Comparison of ENCODE assay signal across 24 cellular contexts in the genomic region with DNA sequence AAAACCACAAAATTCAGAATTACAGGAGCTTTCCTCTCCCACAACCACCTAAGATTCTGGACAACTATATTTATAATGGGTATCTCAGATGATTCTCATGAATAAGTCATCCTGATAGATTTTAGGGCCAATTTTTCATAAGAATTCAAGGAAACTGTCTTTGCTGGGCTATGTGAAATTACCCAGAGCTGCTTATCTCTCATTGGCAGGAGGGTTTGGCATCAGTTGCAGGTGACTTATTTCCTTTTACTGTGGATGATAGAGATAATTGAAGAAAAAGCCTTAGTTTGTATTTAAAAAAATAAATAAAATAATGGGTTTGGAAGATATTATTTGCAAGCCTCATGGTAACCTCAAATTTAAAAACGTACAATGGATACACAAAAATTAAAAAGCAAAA.
"Had no signal": no experiment of that assay in that cellular context is flagged by ENCODE, and none has a peak within 500 bp of the region (broad histone marks: within the 10 kb centered on the region; RNA-seq: fewer than 3 reads in every experiment).

No MANE protein-coding gene starts in this region.

- H3K36me3 ChIP-seq: left ventricle myocardium inferior, ovary, right atrium auricular region, right lobe of liver, stomach, thoracic aorta, tibial artery, upper lobe of right lung had no signal

- H3K4me3 ChIP-seq: left ventricle myocardium inferior, lung, ovary, right atrium auricular region, right lobe of liver, smooth muscle cell, stomach, thoracic aorta, tibial artery, upper lobe of right lung had no signal

- FAIRE-seq: urothelium cell line had no signal

- H3K4me1 Mint-ChIP-seq: mesothelial cell of epicardium; stimulated activated memory B cell treated with anti-CD40 and anti-IgM and Interleukin-4, amounts not matched to agents 10 μg/mL and 1 μg/mL and 100 μg/mL, for 72 hours had no signal

- H3K27me3 Mint-ChIP-seq: progenitor cell of endocrine pancreas; stimulated activated memory B cell treated with anti-CD40 and anti-IgM and Interleukin-4, amounts not matched to agents 10 μg/mL and 1 μg/mL and 100 μg/mL, for 72 hours had no signal

- H3K9me3 ChIP-seq: ovary, right atrium auricular region, right lobe of liver, stomach, upper lobe of right lung had no signal

- H3K9me3 Mint-ChIP-seq: natural killer cell treated with Interleukin-12 subunit alpha and Interleukin-12 subunit beta and Interleukin-15 and Interleukin-18, amount 100 ng/mL, for 72 hours had no signal

- ATAC-seq: natural killer cell treated with Interleukin-12 subunit alpha and Interleukin-12 subunit beta and Interleukin-15 and Interleukin-18, amount 100 ng/mL, for 72 hours; right lobe of liver; stimulated activated memory B cell treated with anti-CD40 and anti-IgM and Interleukin-4, amounts not matched to agents 10 μg/mL and 1 μg/mL and 100 μg/mL, for 72 hours; stimulated activated naive CD8-positive, alpha-beta T cell treated with anti-CD3 and anti-CD28 coated beads, Interleukin-15, Interleukin-2, amounts not matched to agents 100 U/mL and 50 U/mL, for 24 hours; upper lobe of right lung had no signal

- H3K27ac ChIP-seq: left ventricle myocardium inferior, ovary, right atrium auricular region, right lobe of liver, stomach, thoracic aorta, tibial artery, upper lobe of right lung had no signal

- H3K4me1 ChIP-seq: left ventricle myocardium inferior, right atrium auricular region, right lobe of liver, stomach, tibial artery, upper lobe of right lung had no signal

- H3K36me3 Mint-ChIP-seq: naive B cell; natural killer cell treated with Interleukin-12 subunit alpha and Interleukin-12 subunit beta and Interleukin-15 and Interleukin-18, amount 100 ng/mL, for 72 hours had no signal

- H3K27ac Mint-ChIP-seq: mesothelial cell of epicardium; naive B cell; natural killer cell treated with Interleukin-12 subunit alpha and Interleukin-12 subunit beta and Interleukin-15 and Interleukin-18, amount 100 ng/mL, for 72 hours; progenitor cell of endocrine pancreas; stimulated activated memory B cell treated with anti-CD40 and anti-IgM and Interleukin-4, amounts not matched to agents 10 μg/mL and 1 μg/mL and 100 μg/mL, for 72 hours had no signal

- H3K4me3 Mint-ChIP-seq: mesothelial cell of epicardium; naive B cell; natural killer cell treated with Interleukin-12 subunit alpha and Interleukin-12 subunit beta and Interleukin-15 and Interleukin-18, amount 100 ng/mL, for 72 hours; stimulated activated memory B cell treated with anti-CD40 and anti-IgM and Interleukin-4, amounts not matched to agents 10 μg/mL and 1 μg/mL and 100 μg/mL, for 72 hours had no signal

- DNase-seq: islet precursor cell; left ventricle myocardium inferior; mesendoderm; naive B cell; ovary; right lobe of liver; stimulated activated CD4-positive, alpha-beta T cell treated with anti-CD3 and anti-CD28 coated beads, Interleukin-1b, Interleukin-23, amount 100 ng/mL, for 48 hours; stimulated activated CD4-positive, alpha-beta T cell treated with anti-CD3 and anti-CD28 coated beads, Interleukin-2, amount 100 ng/mL, for 48 hours; stimulated activated CD4-positive, alpha-beta T cell treated with anti-CD3 and anti-CD28 coated beads, Interleukin-4, amount 100 ng/mL, for 4 hours; stimulated activated CD8-positive, alpha-beta memory T cell treated with anti-CD3 and anti-CD28 coated beads, Interleukin-4, amount 100 ng/mL, for 48 hours; stimulated activated naive CD8-positive, alpha-beta T cell treated with anti-CD3 and anti-CD28 coated beads, Interleukin-15, Interleukin-2, amounts not matched to agents 100 U/mL and 50 U/mL, for 24 hours; stomach; tibial artery; trophoblast cell; upper lobe of right lung had no signal

- H3K4me2 ChIP-seq: smooth muscle cell had no signal

- H3K27me3 ChIP-seq: ovary, right atrium auricular region, right lobe of liver, stomach, tibial artery, upper lobe of right lung had no signal
